Comparison of ENCODE assay signal across 12 cellular contexts in genomic region chr14:67680941-67681340, GRCh38. TPM values are rescaled to one million over a fixed set of nuclear protein-coding genes. Genes with fewer than 3 reads are reported as not detected.
DNase-seq lines count a peak whose midpoint lies in the region; ATAC-seq and TF ChIP-seq lines count a peak whose summit lies in the region.
"Had no signal": no experiment of that assay in that cellular context is flagged by ENCODE, and none has a peak within 500 bp of the region (broad histone marks: within the 10 kb centered on the region; RNA-seq: fewer than 3 reads in every experiment).

No MANE protein-coding gene starts in this region.

- H3K79me2 ChIP-seq in Loucy (ENCODE audit: insufficient read depth, low read length) = peaks cover 14% of the 10 kb centered on the region; the same call in 1 of the 2 replicates

- peaks cover 9 to 30% (median 14%) of the 10 kb centered on the region in 4 donors for H3K4me1 Mint-ChIP-seq in CD4-positive, alpha-beta memory T cell

- H3K9ac ChIP-seq in Loucy (ENCODE audit: low read depth, low read length, poor library complexity, severe bottlenecking) = no peak overlapping the region

- H3K36me3 ChIP-seq in CD4-positive, alpha-beta memory T cell (ENCODE audit: insufficient read depth, low read length) = no peaks in the 10 kb centered on the region
- H3K36me3 ChIP-seq in Loucy (ENCODE audit: insufficient read depth, low read length) (peaks cover 84% of the 10 kb centered on the region), lower lobe of right lung (peaks cover 46% of the 10 kb centered on the region)

- CTCF ChIA-PET in CD4-positive, alpha-beta memory T cell (lab: Charles Lee; ENCODE audit: partially characterized antibody) = interaction anchor here (0.6 to 1.2 kb wide), 3 partner anchors 62 to 321 kb away, joined by 3 read pairs; partner anchors contain the start of gene ATP6V1D

- H3K27ac Mint-ChIP-seq in CD4-positive, alpha-beta memory T cell = peak overlapping the region in 4 of 7 donors; percentile 18 to 78 (median 66)

- H3K27me3 ChIP-seq in CD4-positive, alpha-beta memory T cell (ENCODE audit: insufficient read depth, low read length) = no peaks in the 10 kb centered on the region
- H3K27me3 ChIP-seq in Loucy (ENCODE audit: insufficient read depth, low read length, poor library complexity, severe bottlenecking) (no peaks in the 10 kb centered on the region), lower lobe of right lung (ENCODE audit: low read depth) (no peaks in the 10 kb centered on the region)
- H3K27me3 ChIP-seq: adrenal gland had no signal

- H3K9me3 ChIP-seq in CD4-positive, alpha-beta memory T cell (ENCODE audit: control insufficient read depth in 1 of 2, low read length in 2 of 2) = no peaks in the 10 kb centered on the region
- no peaks in the 10 kb centered on the region for H3K9me3 ChIP-seq in Loucy (ENCODE audit: insufficient read depth, low read depth, low read length)
- no peaks in the 10 kb centered on the region for H3K9me3 ChIP-seq in lower lobe of right lung
- H3K9me3 ChIP-seq: adrenal gland, HAP-1 had no signal

- no peaks in the 10 kb centered on the region for H3K27me3 Mint-ChIP-seq in CD4-positive, alpha-beta memory T cell

- H3K4me2 ChIP-seq in Loucy (ENCODE audit: low read depth, low read length, poor library complexity, severe bottlenecking) = peak overlapping the region; percentile 29

- H4K20me1 ChIP-seq in Loucy (ENCODE audit: insufficient read depth, low read length, poor library complexity, severe bottlenecking) = peaks cover 11% of the 10 kb centered on the region

- peak; percentile 65 to 75 for ATAC-seq in lower lobe of right lung

- H3K27ac ChIP-seq in CD4-positive, alpha-beta memory T cell (ENCODE audit: low read depth, low read length) = no peak overlapping the region
- no peak overlapping the region for H3K27ac ChIP-seq in lower lobe of right lung
- H3K27ac ChIP-seq: adrenal gland had no signal

- H3K9me2 ChIP-seq in Loucy (replicated peaks; ENCODE audit: low read depth, low read length) = no peaks in the 10 kb centered on the region

- H3K4me3 Mint-ChIP-seq in CD4-positive, alpha-beta memory T cell = no peak overlapping the region
- H3K4me3 Mint-ChIP-seq: T-helper 1 cell treated with Interleukin-12 subunit alpha and Interleukin-12 subunit beta and Interleukin-4 antibody, amounts not matched to agents 30 μg/mL and 1 μg/mL, for 36 hours had no signal

- POLR2A ChIA-PET in CD4-positive, alpha-beta memory T cell (lab: Charles Lee; ENCODE audit: partially characterized antibody) = no interaction called here

- intact Hi-C loops in CD4-positive, alpha-beta memory T cell (cut with micrococcal nuclease) = no loop called here
- intact Hi-C loops in lower lobe of right lung (cut with DNase I) = no loop called here

- TF ChIP-seq CTCF in Loucy (conservative IDR thresholded peaks at IDR 0.05; ENCODE audit: low read length) (no peak), lower lobe of right lung (IDR thresholded peaks at IDR 0.05) (no peak)

- no peak overlapping the region for H3K4me3 ChIP-seq in CD4-positive, alpha-beta memory T cell (ENCODE audit: low read length in 2 of 2)
- no peak overlapping the region for H3K4me3 ChIP-seq in Loucy (ENCODE audit: low read length, poor library complexity, severe bottlenecking)
- no peak overlapping the region for H3K4me3 ChIP-seq in lower lobe of right lung
- H3K4me3 ChIP-seq: adrenal gland, HAP-1 had no signal

- peaks cover 19 to 54% of the 10 kb centered on the region in 2 donors for H3K36me3 Mint-ChIP-seq in CD4-positive, alpha-beta memory T cell

- H3F3A ChIP-seq in Loucy (ENCODE audit: low read depth) = no peaks in the 10 kb centered on the region

- H3K4me1 ChIP-seq in CD4-positive, alpha-beta memory T cell (ENCODE audit: insufficient read depth, low read length) = peaks cover 10% of the 10 kb centered on the region
- peaks cover 9% of the 10 kb centered on the region for H3K4me1 ChIP-seq in Loucy (ENCODE audit: insufficient read depth, low read length, poor library complexity, severe bottlenecking)
- H3K4me1 ChIP-seq in lower lobe of right lung = peaks cover 8% of the 10 kb centered on the region

- DNase-seq in CD4-positive, alpha-beta memory T cell = no peak
- DNase-seq in UCSD-AML1 (lab: John Stamatoyannopoulos, UW; ENCODE audit: unreplicated experiment) = peak; percentile 17
- DNase-seq in lower lobe of right lung = no peak
- no peak for DNase-seq in COR-L47 (lab: John Stamatoyannopoulos, UW)
- DNase-seq in NCI-H82 (lab: John Stamatoyannopoulos, UW) = no peak
- no peak for DNase-seq in OCI-M2 (lab: John Stamatoyannopoulos, UW; ENCODE audit: unreplicated experiment)
- DNase-seq: NCI-H2171 treated with DMSO at 0.1 percent for 48 hours had no signal

- H3K9me3 Mint-ChIP-seq in CD4-positive, alpha-beta memory T cell = no peaks in the 10 kb centered on the region
- H3K9me3 Mint-ChIP-seq: T-helper 1 cell treated with Interleukin-12 subunit alpha and Interleukin-12 subunit beta and Interleukin-4 antibody, amounts not matched to agents 30 μg/mL and 1 μg/mL, for 36 hours had no signal

- no peak overlapping the region for H2AFZ ChIP-seq in Loucy (ENCODE audit: low read length)

RNA-seq across cellular contexts. Expression of gene VTI1B, which starts 6.5 kb away (rescaled TPM):
- total RNA-seq in CD4-positive, alpha-beta memory T cell = 10 to 100 TPM; 71.1 to 72.6 TPM
- polyA plus RNA-seq in CD4-positive, alpha-beta memory T cell = 10 to 100 TPM; 62.1 to 97.8 TPM
- 108 TPM for total RNA-seq in lower lobe of right lung

RNA-seq across cellular contexts. Expression of gene RDH11, which starts 14.6 kb away (rescaled TPM):
- total RNA-seq in CD4-positive, alpha-beta memory T cell = 10 to 100 TPM; 45.2 to 46.0 TPM
- polyA plus RNA-seq in CD4-positive, alpha-beta memory T cell = 10 to 100 TPM; 72.7 to 95.3 TPM
- 50.4 TPM for total RNA-seq in lower lobe of right lung

RNA-seq across cellular contexts. Expression of gene RDH12, which starts 20.7 kb away (rescaled TPM):
- total RNA-seq in CD4-positive, alpha-beta memory T cell = not detected
- not detected for polyA plus RNA-seq in CD4-positive, alpha-beta memory T cell
- 0.38 TPM for total RNA-seq in lower lobe of right lung
- total RNA-seq: activated CD8-positive, alpha-beta memory T cell treated with anti-CD3 and anti-CD28 coated beads for 36 hours had no signal
